In genomic region chr3:38805765-38806386, GRCh38 we compare ENCODE assay signal across 2 cellular contexts.
A peak's percentile ranks its signal among the peaks of the same experiment; 100 is the strongest.
TF ChIP-seq lines count a peak whose summit lies in the region.

No MANE protein-coding gene starts in this region.

TF ChIP-seq in K562, 482 proteins besides CTCF, POLR2A, EP300 and RAD21 (continued from another document and continues in another):
- TF ChIP-seq TFE3 (CRISPR knock-in tag; IDR thresholded peaks at IDR 0.05) (0 out of 2 replicates have a peak, but pooled peaks have one; percentile 27), MAZ (CRISPR knock-in tag; conservative IDR thresholded peaks at IDR 0.05 in 1 of 2, IDR thresholded peaks at IDR 0.05 in 1 of 2) (peak; percentile 56 to 99; a peak in 3 of 4 replicates), FOXA3 (CRISPR knock-in tag; conservative IDR thresholded peaks at IDR 0.05 in 1 of 2, IDR thresholded peaks at IDR 0.05 in 1 of 2) (no peak; a peak in 1 of 4 replicates), CREM (IDR thresholded peaks at IDR 0.05; ENCODE audit: low read depth) (peak; percentile 72), ZNF24 (IDR thresholded peaks at IDR 0.05) (peak; percentile 81), ZNF324 (CRISPR knock-in tag; IDR thresholded peaks at IDR 0.05) (no peak), TRIM25 (IDR thresholded peaks at IDR 0.05; ENCODE audit: borderline replicate concordance) (no peak), RERE (CRISPR knock-in tag; IDR thresholded peaks at IDR 0.05; ENCODE audit: borderline replicate concordance) (peak; percentile 75; the same call in 1 of the 2 replicates), GABPB2 (CRISPR knock-in tag; conservative IDR thresholded peaks at IDR 0.05) (no peak), ZNF398 (CRISPR knock-in tag; IDR thresholded peaks at IDR 0.05) (no peak), ATF3 (IDR thresholded peaks at IDR 0.05) (no peak), ATF3 (CRISPR knock-in tag; conservative IDR thresholded peaks at IDR 0.05) (peak; percentile 84), SMAD4 (CRISPR knock-in tag; conservative IDR thresholded peaks at IDR 0.05) (peak; percentile 85)

TF ChIP-seq in liver, 16 proteins besides CTCF, POLR2A, EP300 and RAD21 (continued from another document):
- no peak for TF ChIP-seq ZBTB33 (IDR thresholded peaks at IDR 0.05)
- TF ChIP-seq EGR1 (IDR thresholded peaks at IDR 0.05; ENCODE audit: low read depth in 2 of 2), result no peak
- TF ChIP-seq JUND (IDR thresholded peaks at IDR 0.05), result no peak
- TF ChIP-seq SP1 (IDR thresholded peaks at IDR 0.05), result no peak
- peak; percentile 100 for TF ChIP-seq REST (IDR thresholded peaks at IDR 0.05)
- TF ChIP-seq MAX (IDR thresholded peaks at IDR 0.05), result no peak
